ENCODE assay signal across 1 cellular context in the genomic region with DNA sequence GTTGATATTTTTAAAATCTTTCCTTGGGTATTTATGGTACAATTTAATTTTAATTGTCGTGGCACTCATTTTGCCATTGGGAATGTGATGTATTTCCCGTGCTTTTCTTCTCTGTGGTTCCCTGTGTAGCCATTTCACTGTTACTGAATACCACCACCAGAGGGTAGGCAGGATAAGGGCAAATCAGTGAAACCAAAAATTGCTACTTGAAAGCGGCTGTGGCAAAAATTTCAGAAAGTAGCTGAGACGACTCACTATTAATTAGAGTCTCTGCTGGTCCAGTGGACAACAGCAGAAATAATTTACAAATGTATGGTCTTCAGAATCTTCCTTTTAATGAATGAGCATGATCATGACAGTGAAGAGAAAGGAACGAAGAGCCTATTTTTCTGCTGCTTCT.
TF ChIP-seq lines count a peak whose summit lies in the region.

No MANE protein-coding gene starts in this region.

TF ChIP-seq in GM23338, 12 proteins besides CTCF, POLR2A, EP300 and RAD21 (continued from another document):
- TF ChIP-seq ZNF462 (CRISPR knock-in tag; IDR thresholded peaks at IDR 0.05) (no peak), POLR2AphosphoS5 (IDR thresholded peaks at IDR 0.05; ENCODE audit: low read depth) (no peak), NANOG (IDR thresholded peaks at IDR 0.05; ENCODE audit: borderline replicate concordance) (no peak), ZNF114 (CRISPR knock-in tag; IDR thresholded peaks at IDR 0.05) (no peak)
- TF ChIP-seq, protein P1, sequence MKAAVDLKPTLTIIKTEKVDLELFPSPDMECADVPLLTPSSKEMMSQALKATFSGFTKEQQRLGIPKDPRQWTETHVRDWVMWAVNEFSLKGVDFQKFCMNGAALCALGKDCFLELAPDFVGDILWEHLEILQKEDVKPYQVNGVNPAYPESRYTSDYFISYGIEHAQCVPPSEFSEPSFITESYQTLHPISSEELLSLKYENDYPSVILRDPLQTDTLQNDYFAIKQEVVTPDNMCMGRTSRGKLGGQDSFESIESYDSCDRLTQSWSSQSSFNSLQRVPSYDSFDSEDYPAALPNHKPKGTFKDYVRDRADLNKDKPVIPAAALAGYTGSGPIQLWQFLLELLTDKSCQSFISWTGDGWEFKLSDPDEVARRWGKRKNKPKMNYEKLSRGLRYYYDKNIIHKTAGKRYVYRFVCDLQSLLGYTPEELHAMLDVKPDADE (IDR thresholded peaks at IDR 0.05) = no peak
